In the genomic region with DNA sequence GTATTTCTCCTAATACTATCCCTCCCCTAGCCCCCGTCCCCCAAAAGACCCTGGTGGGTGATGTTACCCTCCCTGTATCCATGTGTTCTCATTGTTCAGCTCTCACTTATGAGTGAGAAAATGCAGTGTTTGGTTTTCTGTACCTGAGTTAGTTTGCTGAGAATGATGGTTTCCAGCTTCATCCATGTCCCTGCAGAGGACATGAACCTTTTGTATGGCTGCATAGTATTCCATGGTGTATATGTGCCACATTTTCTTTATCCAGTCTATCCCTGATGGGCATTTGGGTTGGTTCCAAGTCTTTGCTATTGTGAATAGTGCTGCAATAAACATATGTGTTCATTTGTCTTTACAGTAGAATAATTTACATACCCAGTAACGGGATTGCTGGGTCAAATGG, we compare ENCODE assay signal across 2 cellular contexts.
DNase-seq lines count a peak whose midpoint lies in the region; ATAC-seq, FAIRE-seq and TF ChIP-seq lines count a peak whose summit lies in the region.
"Not testable (repeated sequence)": the region's sequence is repeated elsewhere in the genome, so short reads cannot be mapped to it uniquely, and the experiment has no call there.

No MANE protein-coding gene starts in this region.

- not testable (repeated sequence) for H3K9me3 ChIP-seq in HEK293 (ENCODE audit: control insufficient read depth, insufficient read depth, low read depth, low read length); K562 (replicated peaks; ENCODE audit: control insufficient read depth, insufficient read depth, low read depth, low read length)

- not testable (repeated sequence) for DNase-seq in K562 (ENCODE audit: extremely low read depth in 1 of 4, low spot score in 3 of 4)

- CTCF ChIA-PET in HEK293 (lab: Yijun Ruan, JAX); K562 (lab: Yijun Ruan, JAX; ENCODE audit: low intra/inter-chr PET ratio): not testable (repeated sequence)

- in situ Hi-C loops in K562 (cut with MboI) = not testable (repeated sequence)

- not testable (repeated sequence) for H2AFZ ChIP-seq in K562 (ENCODE audit: low read depth, low read length)

- not testable (repeated sequence) for H3K9ac ChIP-seq in K562 (ENCODE audit: insufficient read depth in 1 of 2, low read depth in 2 of 2, low read length in 2 of 2)

- not testable (repeated sequence) for TF ChIP-seq CTCF in HEK293 (tag by site-specific recombination; IDR thresholded peaks at IDR 0.05); K562 (IDR thresholded peaks at IDR 0.05 in 2 of 3, conservative IDR thresholded peaks at IDR 0.05 in 1 of 3; ENCODE audit: insufficient read depth in 2 of 3, low read depth in 1 of 3, low read length in 3 of 3)

- peaks cover 22% of the 10 kb centered on the region for H3K79me2 ChIP-seq in K562 (ENCODE audit: control insufficient read depth, insufficient read depth, low read length)

- not testable (repeated sequence) for FAIRE-seq in K562 (lab: Jason Lieb, UNC)

- H4K20me1 ChIP-seq in K562 (replicated peaks; ENCODE audit: control insufficient read depth, insufficient read depth, low read length) = not testable (repeated sequence)

- not testable (repeated sequence) for H3K27ac ChIP-seq in HEK293 (ENCODE audit: extremely low read depth, low read depth, low read length); K562 (ENCODE audit: extremely low read depth, low read depth, low read length)

- 100% methylated on average over 2 of the region's 2 CpGs for WGBS in K562 (ENCODE audit: insufficient coverage, low coverage, missing lambda C conversion rate)

- not testable (repeated sequence) for BruUV-seq in K562 (replicated peaks; lab: Mats Ljungman, UMichigan)

- not testable (repeated sequence) for H3K9me1 ChIP-seq in K562 (ENCODE audit: control insufficient read depth, insufficient read depth, low read length)

- ATAC-seq in K562 = not testable (repeated sequence)

- TF ChIP-seq EP300 in K562 (IDR thresholded peaks at IDR 0.05; ENCODE audit: low read length) = not testable (repeated sequence)

- not testable (repeated sequence) for H3K4me2 ChIP-seq in K562 (ENCODE audit: insufficient read depth, low read length)

- H3K4me1 ChIP-seq in HEK293 (ENCODE audit: control insufficient read depth, insufficient read depth, low read length) = not testable (repeated sequence)
- H3K4me1 ChIP-seq in K562 (replicated peaks in 1 of 2; ENCODE audit: control insufficient read depth in 2 of 2, insufficient read depth in 2 of 2, low read length in 2 of 2) = peaks cover 0 to 15% of the 10 kb centered on the region in 2 experiments; a peak in 3 of 5 replicates

- H3K27me3 ChIP-seq in K562 (ENCODE audit: control insufficient read depth in 2 of 2, insufficient read depth in 2 of 2, low read length in 2 of 2) = not testable (repeated sequence)

- TF ChIP-seq RAD21 in K562 (CRISPR knock-in tag; conservative IDR thresholded peaks at IDR 0.05 in 1 of 2, IDR thresholded peaks at IDR 0.05 in 1 of 2) = not testable (repeated sequence)

- not testable (repeated sequence) for H3K36me3 ChIP-seq in HEK293 (ENCODE audit: control insufficient read depth in 2 of 2, insufficient read depth in 1 of 2, low read length in 2 of 2); K562 (ENCODE audit: control insufficient read depth, insufficient read depth, low read length)

- intact Hi-C loops in K562 (cut with micrococcal nuclease) = loop anchor here (10.0 kb wide), 1 partner anchor 535 kb away; a partner anchor contains a TSS

- not testable (repeated sequence) for TF ChIP-seq POLR2A in K562 (conservative IDR thresholded peaks at IDR 0.05)

- POLR2A ChIA-PET in HEK293 (lab: Yijun Ruan, JAX) = not testable (repeated sequence)
- POLR2A ChIA-PET in K562 (lab: Yijun Ruan, JAX) = interaction anchor here (0.6 kb wide), 1 partner anchor 882 kb away, joined by 3 read pairs; no protein-coding TSS in a partner anchor

- H3K4me3 ChIP-seq in HEK293 (ENCODE audit: low read depth, low read length); K562: not testable (repeated sequence)

TF ChIP-seq in HEK293, 187 proteins besides CTCF, POLR2A, EP300 and RAD21:
- peak; percentile 57 for TF ChIP-seq ZNF146 (tag by site-specific recombination; IDR thresholded peaks at IDR 0.05)

TF ChIP-seq in K562, 482 proteins besides CTCF, POLR2A, EP300 and RAD21:
- TF ChIP-seq, protein P1, sequence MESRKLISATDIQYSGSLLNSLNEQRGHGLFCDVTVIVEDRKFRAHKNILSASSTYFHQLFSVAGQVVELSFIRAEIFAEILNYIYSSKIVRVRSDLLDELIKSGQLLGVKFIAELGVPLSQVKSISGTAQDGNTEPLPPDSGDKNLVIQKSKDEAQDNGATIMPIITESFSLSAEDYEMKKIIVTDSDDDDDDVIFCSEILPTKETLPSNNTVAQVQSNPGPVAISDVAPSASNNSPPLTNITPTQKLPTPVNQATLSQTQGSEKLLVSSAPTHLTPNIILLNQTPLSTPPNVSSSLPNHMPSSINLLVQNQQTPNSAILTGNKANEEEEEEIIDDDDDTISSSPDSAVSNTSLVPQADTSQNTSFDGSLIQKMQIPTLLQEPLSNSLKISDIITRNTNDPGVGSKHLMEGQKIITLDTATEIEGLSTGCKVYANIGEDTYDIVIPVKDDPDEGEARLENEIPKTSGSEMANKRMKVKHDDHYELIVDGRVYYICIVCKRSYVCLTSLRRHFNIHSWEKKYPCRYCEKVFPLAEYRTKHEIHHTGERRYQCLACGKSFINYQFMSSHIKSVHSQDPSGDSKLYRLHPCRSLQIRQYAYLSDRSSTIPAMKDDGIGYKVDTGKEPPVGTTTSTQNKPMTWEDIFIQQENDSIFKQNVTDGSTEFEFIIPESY (CRISPR knock-in tag; IDR thresholded peaks at IDR 0.05) = peak; percentile 75; the same call in 1 of the 2 replicates
- TF ChIP-seq ZNF146 (CRISPR knock-in tag; IDR thresholded peaks at IDR 0.05; ENCODE audit: unreplicated experiment) = peak; percentile 85
